ENCODE assay signal across 8 cellular contexts in the genomic region with DNA sequence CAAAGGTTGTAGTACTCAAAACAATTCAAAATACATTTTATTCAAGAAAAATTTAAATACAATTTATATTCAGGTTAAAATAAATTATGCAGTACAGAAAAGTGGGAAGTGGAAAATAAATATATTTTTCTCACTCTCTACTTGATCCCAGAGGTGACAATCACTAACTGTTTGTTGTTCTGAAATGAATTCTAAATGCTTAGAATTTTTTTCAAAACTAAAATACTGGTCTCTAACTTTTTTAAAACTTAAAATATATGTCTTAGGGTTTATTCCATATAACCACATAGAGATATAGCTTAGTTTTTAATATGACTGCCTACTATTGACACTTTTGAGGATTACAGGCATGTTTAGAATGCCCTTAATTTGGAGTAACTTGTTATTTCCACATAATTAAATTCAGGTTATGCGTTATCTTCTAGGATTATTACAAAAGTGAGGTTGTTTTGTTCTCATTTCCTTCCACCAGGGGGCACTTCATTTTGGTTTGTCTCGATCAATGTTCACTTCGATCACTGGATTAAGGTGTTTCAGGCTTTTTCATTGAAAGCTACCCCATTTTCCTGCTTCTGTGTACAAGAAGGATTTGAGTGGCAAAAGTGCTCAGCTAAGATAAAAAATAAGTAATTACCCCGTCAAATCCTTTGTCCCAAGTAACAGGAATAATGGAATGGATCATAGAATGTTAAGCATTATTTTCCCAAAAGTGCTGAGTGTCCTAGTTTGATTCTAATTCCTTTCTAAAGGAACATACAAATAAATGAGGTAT. TPM values are rescaled to one million over a fixed set of nuclear protein-coding genes. Genes with fewer than 3 reads are reported as not detected.
A peak's percentile ranks its signal among the peaks of the same experiment; 100 is the strongest.
DNase-seq lines count a peak whose midpoint lies in the region; ATAC-seq, FAIRE-seq and TF ChIP-seq lines count a peak whose summit lies in the region.

No MANE protein-coding gene starts in this region.

- peak; percentile 54 for TF ChIP-seq CTCF in kidney (IDR thresholded peaks at IDR 0.05; ENCODE audit: borderline replicate concordance, extremely low read depth, insufficient read depth)

- H3K4me1 ChIP-seq in kidney (ENCODE audit: control insufficient read depth in 1 of 2, insufficient read depth in 1 of 2, low read depth in 1 of 2, low read length in 2 of 2) (no peaks in the 10 kb centered on the region), subcutaneous abdominal adipose tissue (ENCODE audit: control insufficient read depth in 5 of 5, insufficient read depth in 5 of 5, low read length in 5 of 5) (peaks cover 0 to 13% (median 8%) of the 10 kb centered on the region in 5 donors)

- DNase-seq in Right ventricle myocardium inferior (ENCODE audit: missing footprints) (no peak), cardiac septum (ENCODE audit: low spot score) (no peak), NCI-H2029 treated with DMSO at 0.1 percent for 48 hours (lab: John Stamatoyannopoulos, UW) (peak; percentile 67), amniotic epithelial cell (ENCODE audit: low read depth) (peak; percentile 35), kidney (no peak)
- no peak for DNase-seq in activated CD4-positive, CD25-positive, alpha-beta regulatory T cell (lab: John Stamatoyannopoulos, UW)

- no peaks in the 10 kb centered on the region for H3K27me3 ChIP-seq in subcutaneous abdominal adipose tissue (ENCODE audit: control insufficient read depth in 5 of 5, insufficient read depth in 4 of 5, low read length in 5 of 5)

- H3K4me3 ChIP-seq in kidney (ENCODE audit: low read length in 2 of 2) (peak overlapping the region; percentile 56 to 59), subcutaneous abdominal adipose tissue (ENCODE audit: low read depth in 1 of 5, low read length in 5 of 5) (peak overlapping the region; percentile 7 to 63 (median 30))

- H3K36me3 ChIP-seq in kidney (ENCODE audit: control insufficient read depth in 1 of 2, insufficient read depth in 2 of 2, low read length in 2 of 2) (no peaks in the 10 kb centered on the region), subcutaneous abdominal adipose tissue (ENCODE audit: control insufficient read depth in 5 of 5, insufficient read depth in 5 of 5, low read length in 5 of 5) (no peaks in the 10 kb centered on the region)

- peak; percentile 44 for FAIRE-seq in kidney (lab: Jason Lieb, UNC)

- intact Hi-C loops in Right ventricle myocardium inferior (cut with DNase I), result loop anchor here (1.0 to 10.0 kb wide), 3 partner anchors 82 to 717 kb away; no protein-coding TSS in a partner anchor
- intact Hi-C loops in cardiac septum (cut with DNase I), result loop anchor here (5.0 kb wide), 2 partner anchors 261 to 931 kb away; no protein-coding TSS in a partner anchor
- intact Hi-C loops in kidney (cut with DNase I), result no loop called here

- H3K27ac ChIP-seq in kidney (ENCODE audit: low read depth in 2 of 2, low read length in 2 of 2), result no peak overlapping the region
- no peak overlapping the region for H3K27ac ChIP-seq in subcutaneous abdominal adipose tissue (ENCODE audit: low read depth, low read length)

- H3K9ac ChIP-seq in kidney (ENCODE audit: low read length in 2 of 2) (peak overlapping the region in 1 of 2 donors; percentile 8), subcutaneous abdominal adipose tissue (ENCODE audit: low read length in 5 of 5) (peak overlapping the region in 3 of 5 donors; percentile 12 to 51 (median 48))

- ATAC-seq in Right ventricle myocardium inferior (peak; percentile 50), HG02623 (IDR thresholded peaks at IDR 0.05; ENCODE audit: unreplicated experiment) (peak; percentile 66)

- H3K9me3 ChIP-seq in kidney (ENCODE audit: control insufficient read depth in 1 of 2, low read length in 2 of 2), result no peaks in the 10 kb centered on the region
- H3K9me3 ChIP-seq in subcutaneous abdominal adipose tissue (ENCODE audit: control insufficient read depth in 5 of 5, low read length in 5 of 5), result no peaks in the 10 kb centered on the region

RNA-seq across cellular contexts. Expression of a gene that starts 27.1 kb away (rescaled TPM):
- total RNA-seq in Right ventricle myocardium inferior, result 33.6 TPM
- total RNA-seq in cardiac septum, result 22.3 TPM
- total RNA-seq in kidney, result 266 TPM
- polyA plus RNA-seq in kidney (ENCODE audit: insufficient read depth, low read depth, low replicate concordance), result 26.2 TPM

Comparison
In these comparisons a context has a peak if more than half of its experiments do, and no peak if none do; other contexts are left out.
1. DNase-seq: peak in NCI-H2029 treated with DMSO at 0.1 percent for 48 hours (single experiment) and amniotic epithelial cell (single experiment); none in Right ventricle myocardium inferior (single experiment), cardiac septum (single experiment), kidney (single experiment) and activated CD4-positive, CD25-positive, alpha-beta regulatory T cell (0 of 4).